Comparison of ENCODE assay signal across 9 cellular contexts in genomic region chr20:327946-328563, GRCh38. TPM values are rescaled to one million over a fixed set of nuclear protein-coding genes. Genes with fewer than 3 reads are reported as not detected.
DNase-seq lines count a peak whose midpoint lies in the region; ATAC-seq and TF ChIP-seq lines count a peak whose summit lies in the region.
"Had no signal": no experiment of that assay in that cellular context is flagged by ENCODE, and none has a peak within 500 bp of the region (broad histone marks: within the 10 kb centered on the region; RNA-seq: fewer than 3 reads in every experiment).

No MANE protein-coding gene starts in this region.

- no peaks in the 10 kb centered on the region for H3K27me3 Mint-ChIP-seq in CD4-positive, alpha-beta T cell

- H3K27me3 ChIP-seq in CD4-positive, alpha-beta T cell (ENCODE audit: control insufficient read depth, insufficient read depth, low read length): no peaks in the 10 kb centered on the region
- H3K27me3 ChIP-seq in MG63: no peaks in the 10 kb centered on the region
- no peaks in the 10 kb centered on the region for H3K27me3 ChIP-seq in duodenal mucosa (ENCODE audit: control insufficient read depth in 1 of 2, insufficient read depth in 2 of 2, low read length in 2 of 2)
- H3K27me3 ChIP-seq in neuron (ENCODE audit: insufficient read depth, low read length): no peaks in the 10 kb centered on the region

- TF ChIP-seq CTCF in CD4-positive, alpha-beta T cell (IDR thresholded peaks at IDR 0.05): no peak
- TF ChIP-seq CTCF in GM10248 (IDR thresholded peaks at IDR 0.05; ENCODE audit: control extremely low read depth, extremely low read depth, low read depth, missing control alignments): no peak

- no peak for DNase-seq in CD4-positive, alpha-beta T cell
- DNase-seq in MG63: no peak
- DNase-seq in GM10248 (ENCODE audit: extremely low spot score): no peak
- no peak for DNase-seq in stimulated activated CD4-positive, alpha-beta T cell treated with anti-CD3 and anti-CD28 coated beads, Interleukin-4, amount 100 ng/mL, for 24 hours
- DNase-seq in NCI-H1930 (lab: John Stamatoyannopoulos, UW): no peak
- no peak for DNase-seq in COLO668 (lab: John Stamatoyannopoulos, UW; ENCODE audit: unreplicated experiment)
- DNase-seq: activated naive CD4-positive, alpha-beta T cell treated with Interleukin-2 at 50 U/mL for 16 hours had no signal

- no peak for ATAC-seq in CD4-positive, alpha-beta T cell (ENCODE audit: poor library complexity)

- intact Hi-C loops in CD4-positive, alpha-beta T cell (cut with DNase I, micrococcal nuclease): loop anchor here in 1 of 2 experiments (5.0 kb wide), 1 partner anchor 79 kb away; the partner anchor contains the start of gene RBCK1

- CTCF ChIA-PET in CD4-positive, alpha-beta T cell (lab: Charles Lee): interaction anchor here (3.7 kb wide), 1 partner anchor 62 kb away, joined by 38 read pairs; no protein-coding TSS in a partner anchor
- CTCF ChIA-PET in GM10248 (lab: Yijun Ruan, JAX): interaction anchor here (0.8 to 4.0 kb wide), 3 partner anchors 27 to 287 kb away, joined by 3 to 37 read pairs (median 22); no protein-coding TSS in a partner anchor

- no peaks in the 10 kb centered on the region for H3K9me3 ChIP-seq in CD4-positive, alpha-beta T cell (ENCODE audit: control insufficient read depth, low read length)
- H3K9me3 ChIP-seq in MG63 (no peaks in the 10 kb centered on the region), duodenal mucosa (ENCODE audit: control insufficient read depth in 1 of 2, low read length in 2 of 2) (no peaks in the 10 kb centered on the region), neuron (ENCODE audit: low read length) (no peaks in the 10 kb centered on the region)

- H3K9ac ChIP-seq in duodenal mucosa (ENCODE audit: low read depth in 1 of 2, low read length in 2 of 2): peak overlapping the region; percentile 20 to 54

- H3K4me1 Mint-ChIP-seq in CD4-positive, alpha-beta T cell (ENCODE audit: low read depth): peaks cover 36% of the 10 kb centered on the region

- no peaks in the 10 kb centered on the region for H3K9me3 Mint-ChIP-seq in CD4-positive, alpha-beta T cell

- POLR2A ChIA-PET in CD4-positive, alpha-beta T cell (lab: Charles Lee): interaction anchor here (0.6 to 3.2 kb wide), 2 partner anchors 31 to 120 kb away, joined by 3 to 20 read pairs; partner anchors contain the start of gene ZCCHC3
- POLR2A ChIA-PET in GM10248 (lab: Yijun Ruan, JAX): interaction anchor here (0.7 kb wide), 1 partner anchor 28 kb away, joined by 7 read pairs; no protein-coding TSS in a partner anchor

- peak overlapping the region; percentile 64 for H3K27ac ChIP-seq in CD4-positive, alpha-beta T cell (ENCODE audit: low read depth, low read length)
- no peak overlapping the region for H3K27ac ChIP-seq in duodenal mucosa (ENCODE audit: low read depth, low read length)

- H3K4me3 ChIP-seq in MG63: peak overlapping the region; percentile 70
- H3K4me3 ChIP-seq in duodenal mucosa (ENCODE audit: low read depth in 1 of 2, low read length in 2 of 2): peak overlapping the region; percentile 65 to 66
- peak overlapping the region; percentile 92 for H3K4me3 ChIP-seq in neuron (ENCODE audit: low read length)

- peaks cover 5% of the 10 kb centered on the region for H3K36me3 Mint-ChIP-seq in CD4-positive, alpha-beta T cell (ENCODE audit: low read depth)

- H3K36me3 ChIP-seq in MG63 (peaks cover 8% of the 10 kb centered on the region), duodenal mucosa (ENCODE audit: control insufficient read depth in 1 of 2, insufficient read depth in 2 of 2, low read length in 2 of 2) (no peaks in the 10 kb centered on the region), neuron (ENCODE audit: insufficient read depth, low read length) (peaks cover 13% of the 10 kb centered on the region)

- peak overlapping the region; percentile 75 for H3K27ac Mint-ChIP-seq in CD4-positive, alpha-beta T cell

- H3K4me1 ChIP-seq in duodenal mucosa (ENCODE audit: control insufficient read depth in 1 of 2, insufficient read depth in 2 of 2, low read length in 2 of 2) (peaks cover 7 to 24% of the 10 kb centered on the region in 2 donors), neuron (ENCODE audit: insufficient read depth, low read length) (peaks cover 42% of the 10 kb centered on the region)

- peak overlapping the region; percentile 88 for H3K4me3 Mint-ChIP-seq in CD4-positive, alpha-beta T cell

- H2AFZ ChIP-seq in neuron (ENCODE audit: low read depth, low read length): no peak overlapping the region

RNA-seq across cellular contexts. Expression of gene SOX12, which starts 2.7 kb away (rescaled TPM):
- 10 to 100 TPM; 11.6 to 11.9 TPM for total RNA-seq in CD4-positive, alpha-beta T cell
- total RNA-seq in MG63 (2014; rRNA removed; shearing (Covaris generic); ENCODE audit: low replicate concordance): 2.1 and 3.1 TPM in 2 replicates

RNA-seq across cellular contexts. Expression of gene NRSN2, which starts 18.9 kb away (rescaled TPM):
- 1 to 10 TPM in 1 of 2 experiments, under 1 TPM in 1; 0.69 to 1.3 TPM for total RNA-seq in CD4-positive, alpha-beta T cell
- 1.8 and 24.3 TPM in 2 replicates for total RNA-seq in MG63 (2014; rRNA removed; shearing (Covaris generic); ENCODE audit: low replicate concordance)

RNA-seq across cellular contexts. Expression of gene ZCCHC3, which starts 30.7 kb away (rescaled TPM):
- 10 to 100 TPM; 19.3 to 19.5 TPM for total RNA-seq in CD4-positive, alpha-beta T cell
- 9.1 and 13.5 TPM in 2 replicates for total RNA-seq in MG63 (2014; rRNA removed; shearing (Covaris generic); ENCODE audit: low replicate concordance)

RNA-seq across cellular contexts. Expression of gene C20orf96, which starts 37.5 kb away (rescaled TPM):
- total RNA-seq in CD4-positive, alpha-beta T cell: 1 to 10 TPM; 2.4 to 3.3 TPM
- 1.6 TPM in 1 of 2 replicates, not detected in the other for total RNA-seq in MG63 (2014; rRNA removed; shearing (Covaris generic); ENCODE audit: low replicate concordance)

RNA-seq across cellular contexts. Expression of gene TRIB3, which starts 52.5 kb away (rescaled TPM):
- total RNA-seq in CD4-positive, alpha-beta T cell: 1 to 10 TPM; 1.3 to 1.5 TPM
- total RNA-seq in MG63 (2014; rRNA removed; shearing (Covaris generic); ENCODE audit: low replicate concordance): 15.0 and 33.3 TPM in 2 replicates
